In the genomic region with DNA sequence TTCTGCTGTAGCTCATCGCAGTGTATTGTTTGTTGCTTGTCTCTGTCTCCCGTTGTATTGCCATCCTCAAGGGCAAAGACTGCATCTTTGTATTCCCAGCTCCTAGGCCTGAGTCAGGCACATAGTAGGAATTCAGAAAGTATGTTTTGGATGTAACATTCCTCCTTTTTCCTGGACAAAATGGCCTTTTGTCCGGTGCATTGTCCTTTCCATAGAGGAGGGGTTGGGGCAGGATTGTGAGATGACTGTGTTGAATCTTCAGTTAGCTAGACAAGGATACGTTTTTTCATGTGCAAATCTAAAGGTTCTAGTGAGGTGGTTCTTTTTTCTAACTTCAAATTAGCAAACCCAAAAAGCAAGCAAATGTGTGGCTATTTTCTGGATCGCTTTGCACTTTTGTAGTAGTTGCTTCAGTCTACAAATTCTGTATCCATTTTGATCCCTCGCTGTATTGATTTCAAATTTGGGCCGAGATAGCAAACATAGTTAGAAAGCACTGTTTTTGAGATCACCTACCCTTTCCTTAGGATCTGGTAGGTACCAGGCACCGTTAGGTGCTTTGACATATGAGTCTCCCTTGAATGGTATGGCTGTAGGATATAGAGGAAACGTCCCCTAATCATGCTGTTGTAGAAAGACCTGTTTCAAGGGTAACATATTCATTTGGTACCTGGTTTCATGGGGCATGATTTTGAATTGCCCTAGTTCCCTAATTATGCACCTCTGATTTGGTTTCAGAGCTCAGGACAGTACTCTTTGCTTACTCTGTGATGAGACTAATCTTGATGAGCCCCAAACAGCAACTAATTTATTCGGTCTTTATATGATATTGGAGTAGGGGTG, we compare ENCODE assay signal across 8 cellular contexts. TPM values are rescaled to one million over a fixed set of nuclear protein-coding genes. Genes with fewer than 3 reads are reported as not detected.
DNase-seq lines count a peak whose midpoint lies in the region; ATAC-seq, FAIRE-seq and TF ChIP-seq lines count a peak whose summit lies in the region.

No MANE protein-coding gene starts in this region.

- peaks cover 49% of the 10 kb centered on the region for H3K79me2 ChIP-seq in GM12878 (ENCODE audit: control insufficient read depth, insufficient read depth, low read length)

- H3K36me3 ChIP-seq in left ventricle myocardium inferior = peaks cover 19% of the 10 kb centered on the region
- peaks cover 0 to 4% of the 10 kb centered on the region in 2 experiments; a peak in 2 of 4 replicates for H3K36me3 ChIP-seq in GM12878 (ENCODE audit: control insufficient read depth in 2 of 2, insufficient read depth in 2 of 2, low read length in 1 of 2)
- peaks cover 5 to 8% of the 10 kb centered on the region in 2 donors for H3K36me3 ChIP-seq in lung (ENCODE audit: control insufficient read depth in 2 of 2, insufficient read depth in 2 of 2, low read length in 2 of 2)
- H3K36me3 ChIP-seq in vagina = peaks cover 0 to 10% of the 10 kb centered on the region in 2 donors

- TF ChIP-seq CTCF in left ventricle myocardium inferior (IDR thresholded peaks at IDR 0.05; ENCODE audit: borderline replicate concordance) = no peak
- TF ChIP-seq CTCF in GM12878 (IDR thresholded peaks at IDR 0.05 in 2 of 3, conservative IDR thresholded peaks at IDR 0.05 in 1 of 3; ENCODE audit: control insufficient read depth in 2 of 3, extremely low read depth in 1 of 3, insufficient read depth in 1 of 3, low read depth in 3 of 3, low read length in 3 of 3) = no peak
- no peak for TF ChIP-seq CTCF in lung (IDR thresholded peaks at IDR 0.05; ENCODE audit: control extremely low read depth, extremely low read depth)
- no peak for TF ChIP-seq CTCF in vagina (IDR thresholded peaks at IDR 0.05)

- H3K4me3 ChIP-seq in left ventricle myocardium inferior (peak overlapping the region; percentile 89), GM12878 (peak overlapping the region; percentile 90), lung (peak overlapping the region; percentile 42), vagina (peak overlapping the region; percentile 81 to 92)

- TF ChIP-seq POLR2A in GM12878 (IDR thresholded peaks at IDR 0.05; ENCODE audit: low read depth, low read length) = no peak
- TF ChIP-seq POLR2A in vagina (IDR thresholded peaks at IDR 0.05) = no peak

- H2AFZ ChIP-seq in GM12878 (ENCODE audit: control insufficient read depth, low read depth, low read length) = no peak overlapping the region

- intact Hi-C loops in left ventricle myocardium inferior (cut with micrococcal nuclease) (no loop called here), Right ventricle myocardium inferior (cut with DNase I) (loop anchor here (5.0 kb wide), 1 partner anchor 164 kb away; no protein-coding TSS in a partner anchor), GM12878 (cut with micrococcal nuclease; ENCODE audit: unreplicated experiment) (loop anchor here (5.0 to 10.0 kb wide), 2 partner anchors 107 to 159 kb away; a partner anchor contains a TSS), vagina (cut with DNase I) (loop anchor here (5.0 kb wide), 1 partner anchor 159 kb away; a partner anchor contains a TSS)

- H3K9ac ChIP-seq in GM12878 (ENCODE audit: control insufficient read depth, insufficient read depth, low read length) = peak overlapping the region; percentile 97

- H3K9me3 ChIP-seq in left ventricle myocardium inferior (replicated peaks) (no peaks in the 10 kb centered on the region), GM12878 (replicated peaks; ENCODE audit: control insufficient read depth, insufficient read depth, low read length) (no peaks in the 10 kb centered on the region), lung (ENCODE audit: control insufficient read depth in 2 of 2, insufficient read depth in 1 of 2, low read length in 1 of 2) (no peaks in the 10 kb centered on the region), vagina (no peaks in the 10 kb centered on the region)

- in situ Hi-C loops in GM12878 (cut with MboI) = no loop called here

- no peak for TF ChIP-seq RAD21 in GM12878 (IDR thresholded peaks at IDR 0.05; ENCODE audit: insufficient read depth, low read depth, low read length)

- H3K4me2 ChIP-seq in GM12878 (ENCODE audit: control insufficient read depth, insufficient read depth) = peak overlapping the region; percentile 91

- POLR2A ChIA-PET in GM12878 (lab: Charles Lee) = interaction anchor here (0.5 to 2.1 kb wide), 3 partner anchors 9 to 91 kb away, joined by 3 to 6 read pairs (median 5); no protein-coding TSS in a partner anchor

- H3K27me3 ChIP-seq in left ventricle myocardium inferior (ENCODE audit: low read depth) = no peaks in the 10 kb centered on the region
- no peaks in the 10 kb centered on the region for H3K27me3 ChIP-seq in GM12878 (replicated peaks in 1 of 2; ENCODE audit: control insufficient read depth in 2 of 2, insufficient read depth in 2 of 2, low read length in 1 of 2)
- H3K27me3 ChIP-seq in lung (ENCODE audit: control insufficient read depth, insufficient read depth) = no peaks in the 10 kb centered on the region
- no peaks in the 10 kb centered on the region for H3K27me3 ChIP-seq in vagina

- no TSS peak for BruUV-seq in GM12878 (replicated peaks; lab: Mats Ljungman, UMichigan)

- 18% methylated on average over 10 of the region's 10 CpGs for WGBS in GM12878 (ENCODE audit: insufficient coverage, insufficient replicate concordance, low lambda C conversion rate, missing lambda C conversion rate)
- WGBS in lung, 2 donors = 52 to 56% methylated on average over 10 of the region's 10 CpGs

- H3K4me1 ChIP-seq in left ventricle myocardium inferior (peaks cover 40% of the 10 kb centered on the region), GM12878 (ENCODE audit: control insufficient read depth, insufficient read depth, low read length) (no peaks in the 10 kb centered on the region), lung (ENCODE audit: control insufficient read depth in 2 of 2, insufficient read depth in 2 of 2, low read length in 2 of 2) (peaks cover 0 to 10% of the 10 kb centered on the region in 2 donors), vagina (peaks cover 35% of the 10 kb centered on the region)

- CTCF ChIA-PET in GM12878 (lab: Yijun Ruan, JAX) = interaction anchor here (0.6 to 4.8 kb wide), 2 partner anchors 22 to 161 kb away, joined by 4 to 32 read pairs; a partner anchor contains a TSS

- ATAC-seq in Right ventricle myocardium inferior (no peak), GM12878 (peak; percentile 14), lung (ENCODE audit: insufficient read depth, low FRiP score) (no peak)

- no peak for TF ChIP-seq EP300 in GM12878 (IDR thresholded peaks at IDR 0.05; ENCODE audit: borderline replicate concordance in 1 of 2, control insufficient read depth in 1 of 2, low read depth in 2 of 2, low read length in 2 of 2)

- SMC1A ChIA-PET in GM12878 (lab: Charles Lee; ENCODE audit: uncharacterized antibody, unreplicated experiment) = interaction anchor here (0.8 to 4.7 kb wide), 12 partner anchors 9 to 246 kb away, joined by 3 to 35 read pairs (median 4); a partner anchor contains a TSS

- FAIRE-seq in GM12878 (lab: Jason Lieb, UNC) (peak; percentile 38), frontal cortex (lab: Jason Lieb, UNC) (no peak)

- H3K27ac ChIP-seq in left ventricle myocardium inferior (replicated peaks) (no peak overlapping the region), GM12878 (ENCODE audit: control insufficient read depth, insufficient read depth) (peak overlapping the region; percentile 87; the same call in 1 of the 2 replicates), lung (ENCODE audit: low read depth in 1 of 2, low read length in 1 of 2) (no peak overlapping the region), vagina (peak overlapping the region; percentile 85)

- no peaks in the 10 kb centered on the region for H4K20me1 ChIP-seq in GM12878 (ENCODE audit: control insufficient read depth, insufficient read depth)

- DNase-seq in left ventricle myocardium inferior (no peak), Right ventricle myocardium inferior (ENCODE audit: missing footprints) (no peak), GM12878 (ENCODE audit: low read depth, low spot score) (no peak), lung (ENCODE audit: low spot score) (no peak), vagina (ENCODE audit: extremely low spot score in 2 of 2) (no peak), frontal cortex (ENCODE audit: low spot score in 2 of 2) (no peak), SHP77 (lab: John Stamatoyannopoulos, UW) (no peak), amniotic stem cell (lab: John Stamatoyannopoulos, UW) (no peak)

- RAD21 ChIA-PET in GM12878 (lab: Charles Lee; ENCODE audit: unreplicated experiment) = interaction anchor here (0.7 to 1.3 kb wide), 3 partner anchors 107 to 162 kb away, joined by 3 to 5 read pairs (median 3); a partner anchor contains a TSS

RNA-seq across cellular contexts. Expression of a gene that starts 1.2 kb away (rescaled TPM):
- total RNA-seq in left ventricle myocardium inferior (24.0 TPM), Right ventricle myocardium inferior (23.9 TPM), GM12878 (2014; rRNA removed) (63.2 and 77.0 TPM in 2 replicates), GM12878 (2014; rRNA removed; fragmentation: Illumina TruSeq; extraction: Trizol) (50.9 and 55.6 TPM in 2 replicates), GM12878 (2021) (47.2 and 50.3 TPM in 2 replicates), lung (10 to 100 TPM; 32.1 to 37.0 TPM), vagina (33.4 TPM), frontal cortex (80.7 TPM)
- 12.7 and 14.1 TPM in 2 replicates for total RNA-seq in GM12878 (2013; cell fraction: nucleolus; rRNA removed)
- polyA plus RNA-seq in GM12878 (2011; ENCODE audit: low read depth) = 21.4 TPM
- polyA plus RNA-seq in GM12878 (2011; rRNA removed) (59.6 and 60.5 TPM in 2 replicates), GM12878 (2014; fragmentation: Illumina TruSeq; extraction: Trizol) (61.7 and 69.5 TPM in 2 replicates), GM12878 (2014; fragmentation: Nextera tagmentation; extraction: Ambion mirVana) (10 to 100 TPM; 14.5 to 15.3 TPM), GM12878 (2014; rRNA removed) (57.1 and 65.0 TPM in 2 replicates), GM12878 (2016; fragmentation: Nextera tagmentation; extraction: Ambion mirVana) (10 to 100 TPM; 10.2 to 13.1 TPM), lung (10 to 100 TPM; 20.9 to 34.6 TPM)
- 53.4 and 54.1 TPM in 2 replicates for polyA plus RNA-seq in GM12878 (2011; cell fraction: cytosol; rRNA removed)
- 29.7 and 30.1 TPM in 2 replicates for polyA plus RNA-seq in GM12878 (2011; cell fraction: nucleus; rRNA removed)
- polyA plus RNA-seq in GM12878 (2012) = 28.2 and 29.3 TPM in 2 replicates
- 50.2 and 66.9 TPM in 2 replicates for polyA minus RNA-seq in GM12878 (2011; rRNA and poly(A)+ RNA removed)
- 22.6 and 23.4 TPM in 2 replicates for polyA minus RNA-seq in GM12878 (2011; cell fraction: cytosol; rRNA and poly(A)+ RNA removed)
- polyA minus RNA-seq in GM12878 (2011; cell fraction: nucleus; rRNA and poly(A)+ RNA removed) = 8.1 and 19.5 TPM in 2 replicates

RNA-seq across cellular contexts. Expression of a gene that starts 40.6 kb away (rescaled TPM):
- total RNA-seq in left ventricle myocardium inferior = 4.9 TPM
- 6.3 TPM for total RNA-seq in Right ventricle myocardium inferior
- total RNA-seq in GM12878 (2013; cell fraction: nucleolus; rRNA removed) = 101 and 106 TPM in 2 replicates
- 70.0 and 74.0 TPM in 2 replicates for total RNA-seq in GM12878 (2014; rRNA removed)
- 30.6 and 32.5 TPM in 2 replicates for total RNA-seq in GM12878 (2014; rRNA removed; fragmentation: Illumina TruSeq; extraction: Trizol)
- total RNA-seq in GM12878 (2021) = 50.5 and 58.7 TPM in 2 replicates
- 36.2 TPM for polyA plus RNA-seq in GM12878 (2011; ENCODE audit: low read depth)
- 65.4 and 114 TPM in 2 replicates for polyA plus RNA-seq in GM12878 (2011; rRNA removed)
- polyA plus RNA-seq in GM12878 (2011; cell fraction: cytosol; rRNA removed) = 127 and 129 TPM in 2 replicates
- polyA plus RNA-seq in GM12878 (2011; cell fraction: nucleus; rRNA removed) = 250 and 265 TPM in 2 replicates
- 69.2 and 76.2 TPM in 2 replicates for polyA plus RNA-seq in GM12878 (2012)
- 28.7 and 33.4 TPM in 2 replicates for polyA plus RNA-seq in GM12878 (2014; fragmentation: Illumina TruSeq; extraction: Trizol)
- polyA plus RNA-seq in GM12878 (2014; fragmentation: Nextera tagmentation; extraction: Ambion mirVana) = 10 to 100 TPM in 1 of 2 experiments, 1 to 10 TPM in 1; 9.1 to 12.9 TPM
- 59.5 and 59.7 TPM in 2 replicates for polyA plus RNA-seq in GM12878 (2014; rRNA removed)
- polyA plus RNA-seq in GM12878 (2016; fragmentation: Nextera tagmentation; extraction: Ambion mirVana) = 10 to 100 TPM; 37.7 to 38.9 TPM
- 85.6 and 142 TPM in 2 replicates for polyA minus RNA-seq in GM12878 (2011; rRNA and poly(A)+ RNA removed)
- polyA minus RNA-seq in GM12878 (2011; cell fraction: cytosol; rRNA and poly(A)+ RNA removed) = 43.2 and 45.7 TPM in 2 replicates
- 68.4 and 93.7 TPM in 2 replicates for polyA minus RNA-seq in GM12878 (2011; cell fraction: nucleus; rRNA and poly(A)+ RNA removed)
- 100 to 1,000 TPM in 1 of 2 donors, 10 to 100 TPM in 1; 21.3 to 115 TPM for total RNA-seq in lung
- 100 to 1,000 TPM in 1 of 2 donors, 10 to 100 TPM in 1; 29.0 to 153 TPM for polyA plus RNA-seq in lung
- total RNA-seq in vagina = 21.9 TPM
- 3.7 TPM for total RNA-seq in frontal cortex

RNA-seq across cellular contexts. Expression of a gene that starts 58.8 kb away (rescaled TPM):
- 22.0 TPM for total RNA-seq in left ventricle myocardium inferior
- 24.4 TPM for total RNA-seq in Right ventricle myocardium inferior
- 74.7 and 75.4 TPM in 2 replicates for total RNA-seq in GM12878 (2013; cell fraction: nucleolus; rRNA removed)
- 29.9 and 32.7 TPM in 2 replicates for total RNA-seq in GM12878 (2014; rRNA removed)
- 29.4 and 33.6 TPM in 2 replicates for total RNA-seq in GM12878 (2014; rRNA removed; fragmentation: Illumina TruSeq; extraction: Trizol)
- 24.5 and 29.3 TPM in 2 replicates for total RNA-seq in GM12878 (2021)
- polyA plus RNA-seq in GM12878 (2011; ENCODE audit: low read depth) = 9.5 TPM
- 22.5 and 29.6 TPM in 2 replicates for polyA plus RNA-seq in GM12878 (2011; rRNA removed)
- polyA plus RNA-seq in GM12878 (2011; cell fraction: cytosol; rRNA removed) = 11.0 and 12.8 TPM in 2 replicates
- polyA plus RNA-seq in GM12878 (2011; cell fraction: nucleus; rRNA removed) = 28.9 and 31.3 TPM in 2 replicates
- 18.1 and 21.7 TPM in 2 replicates for polyA plus RNA-seq in GM12878 (2012)
- polyA plus RNA-seq in GM12878 (2014; fragmentation: Illumina TruSeq; extraction: Trizol) = 35.0 and 44.5 TPM in 2 replicates
- 10 to 100 TPM; 23.5 to 26.9 TPM for polyA plus RNA-seq in GM12878 (2014; fragmentation: Nextera tagmentation; extraction: Ambion mirVana)
- polyA plus RNA-seq in GM12878 (2014; rRNA removed) = 19.2 and 30.1 TPM in 2 replicates
- polyA plus RNA-seq in GM12878 (2016; fragmentation: Nextera tagmentation; extraction: Ambion mirVana) = 10 to 100 TPM; 20.2 to 25.5 TPM
- 19.5 and 23.7 TPM in 2 replicates for polyA minus RNA-seq in GM12878 (2011; rRNA and poly(A)+ RNA removed)
- 4.8 and 9.4 TPM in 2 replicates for polyA minus RNA-seq in GM12878 (2011; cell fraction: cytosol; rRNA and poly(A)+ RNA removed)
- 10.8 and 12.6 TPM in 2 replicates for polyA minus RNA-seq in GM12878 (2011; cell fraction: nucleus; rRNA and poly(A)+ RNA removed)
- 10 to 100 TPM; 78.5 to 94.0 TPM for total RNA-seq in lung
- 10 to 100 TPM; 32.5 to 67.2 TPM for polyA plus RNA-seq in lung
- total RNA-seq in vagina = 34.6 TPM
- total RNA-seq in frontal cortex = 175 TPM

Comparison
In these comparisons a context has a peak if more than half of its experiments do, and no peak if none do; other contexts are left out.
1. H3K27ac ChIP-seq: peak in GM12878 (single experiment) and vagina (single experiment); none in left ventricle myocardium inferior (single experiment) and lung (0 of 2).
2. Peak in every context shown above with its lines, with median percentiles within 50 percentile points of each other: H3K4me3 ChIP-seq.